ENCODE assay signal across 8 cellular contexts in genomic region chr10:69407621-69408301, GRCh38. TPM values are rescaled to one million over a fixed set of nuclear protein-coding genes. Genes with fewer than 3 reads are reported as not detected.
DNase-seq lines count a peak whose midpoint lies in the region; ATAC-seq and TF ChIP-seq lines count a peak whose summit lies in the region.

No MANE protein-coding gene starts in this region.

- CTCF ChIA-PET in PC-3 (lab: Charles Lee): interaction anchor here (0.6 to 2.2 kb wide), 29 partner anchors 10 to 971 kb away, joined by 3 to 18 read pairs (median 4); no protein-coding TSS in a partner anchor

- H3K36me3 ChIP-seq in PC-3 (ENCODE audit: low read depth, low read length): peaks cover 11% of the 10 kb centered on the region
- no peaks in the 10 kb centered on the region for H3K36me3 ChIP-seq in colonic mucosa
- H3K36me3 ChIP-seq in neural progenitor cell: no peaks in the 10 kb centered on the region

- H3K9me2 ChIP-seq in PC-3 (replicated peaks; ENCODE audit: low read length): no peaks in the 10 kb centered on the region

- H3K27ac ChIP-seq in PC-3 (ENCODE audit: low read length): no peak overlapping the region
- peak overlapping the region; percentile 71 for H3K27ac ChIP-seq in colonic mucosa
- H3K27ac ChIP-seq in neural progenitor cell: no peak overlapping the region

- peaks cover 15% of the 10 kb centered on the region for H3K27me3 Mint-ChIP-seq in neural progenitor cell (ENCODE audit: insufficient read depth, low read depth)

- no TSS peak for BruUV-seq in PC-3 (replicated peaks; lab: Mats Ljungman, UMichigan)

- H4K20me1 ChIP-seq in PC-3 (ENCODE audit: low read length): no peaks in the 10 kb centered on the region
- no peaks in the 10 kb centered on the region for H4K20me1 ChIP-seq in neural progenitor cell (ENCODE audit: low read depth)

- H3K9ac ChIP-seq in PC-3 (ENCODE audit: low read length) (peak overlapping the region; percentile 44; the same call in 1 of the 2 replicates), colonic mucosa (ENCODE audit: low read depth in 2 of 2, low read length in 2 of 2) (peak overlapping the region in 1 of 2 donors; percentile 8), neural progenitor cell (no peak overlapping the region)

- TF ChIP-seq CTCF in PC-3 (conservative IDR thresholded peaks at IDR 0.05; ENCODE audit: low read depth, low read length) (peak; percentile 93), colonic mucosa (IDR thresholded peaks at IDR 0.05) (peak; percentile 19), neural progenitor cell (IDR thresholded peaks at IDR 0.05) (peak; percentile 54)

- no peaks in the 10 kb centered on the region for H3K9me3 ChIP-seq in PC-3 (ENCODE audit: low read length)
- H3K9me3 ChIP-seq in colonic mucosa: no peaks in the 10 kb centered on the region
- no peaks in the 10 kb centered on the region for H3K9me3 ChIP-seq in neural progenitor cell (ENCODE audit: low read depth)

- H3K4me2 ChIP-seq in PC-3 (ENCODE audit: low read length) (peak overlapping the region; percentile 73), neural progenitor cell (no peak overlapping the region)

- H3K4me1 Mint-ChIP-seq in neural progenitor cell: peaks cover 24% of the 10 kb centered on the region

- H3F3A ChIP-seq in PC-3 (ENCODE audit: low read length, unreplicated experiment) (no peaks in the 10 kb centered on the region), neural progenitor cell (ENCODE audit: low read depth) (peaks cover 6% of the 10 kb centered on the region)

- peak; percentile 17 for DNase-seq in activated naive CD4-positive, alpha-beta T cell treated with Interleukin-2 at 50 U/mL for 16 hours
- DNase-seq in activated naive CD4-positive, alpha-beta T cell treated with anti-CD3 and anti-CD28 coated beads, Interleukin-2, amount 50 U/mL, for 72 hours (ENCODE audit: low spot score in 2 of 2): no peak
- DNase-seq in PC-3 (peak; percentile 65), colonic mucosa (no peak), neural progenitor cell (ENCODE audit: low spot score) (peak; percentile 57), T-helper 9 cell (no peak), posterior vena cava (ENCODE audit: low spot score) (no peak)

- peak overlapping the region; percentile 15 for H3K4me3 Mint-ChIP-seq in neural progenitor cell

- H3K27me3 ChIP-seq in PC-3 (ENCODE audit: low read length) (no peaks in the 10 kb centered on the region), colonic mucosa (no peaks in the 10 kb centered on the region), neural progenitor cell (peaks cover 9% of the 10 kb centered on the region)

- peaks cover 30% of the 10 kb centered on the region for H3K4me1 ChIP-seq in PC-3 (ENCODE audit: insufficient read depth, low read length)
- no peaks in the 10 kb centered on the region for H3K4me1 ChIP-seq in colonic mucosa
- H3K4me1 ChIP-seq in neural progenitor cell: peaks cover 7% of the 10 kb centered on the region

- H2AFZ ChIP-seq in PC-3 (ENCODE audit: low read length): peak overlapping the region; percentile 77
- no peak overlapping the region for H2AFZ ChIP-seq in neural progenitor cell (replicated peaks)

- no peak for ATAC-seq in activated naive CD4-positive, alpha-beta T cell treated with anti-CD3 and anti-CD28 coated beads, Interleukin-2, amount 50 U/mL, for 72 hours
- ATAC-seq in PC-3 (peak; percentile 15; the same call in 1 of the 2 replicates), HG03378 (IDR thresholded peaks at IDR 0.05; ENCODE audit: unreplicated experiment) (no peak)

- H3K79me2 ChIP-seq in PC-3 (ENCODE audit: low read length) (no peaks in the 10 kb centered on the region), neural progenitor cell (ENCODE audit: low read depth) (no peaks in the 10 kb centered on the region)

- H3K36me3 Mint-ChIP-seq in activated naive CD4-positive, alpha-beta T cell treated with anti-CD3 and anti-CD28 coated beads, Interleukin-2, amount 50 U/mL, for 72 hours: no peaks in the 10 kb centered on the region
- peaks cover 1% of the 10 kb centered on the region for H3K36me3 Mint-ChIP-seq in neural progenitor cell

- peak overlapping the region in 1 of 2 donors; percentile 81 for H3K27ac Mint-ChIP-seq in activated naive CD4-positive, alpha-beta T cell treated with anti-CD3 and anti-CD28 coated beads, Interleukin-2, amount 50 U/mL, for 72 hours
- H3K27ac Mint-ChIP-seq in neural progenitor cell: no peak overlapping the region

- H3K4me3 ChIP-seq in PC-3 (ENCODE audit: low read length): no peak overlapping the region; the same call in 1 of the 2 replicates
- no peak overlapping the region for H3K4me3 ChIP-seq in colonic mucosa
- no peak overlapping the region for H3K4me3 ChIP-seq in neural progenitor cell

- POLR2A ChIA-PET in PC-3 (lab: Charles Lee; ENCODE audit: unreplicated experiment): interaction anchor here (0.5 to 0.6 kb wide), 4 partner anchors 42 to 1076 kb away, joined by 3 to 8 read pairs (median 6); partner anchors contain the start of gene HNRNPH3

- H3K9me3 Mint-ChIP-seq in activated naive CD4-positive, alpha-beta T cell treated with anti-CD3 and anti-CD28 coated beads, Interleukin-2, amount 50 U/mL, for 72 hours: no peaks in the 10 kb centered on the region
- no peaks in the 10 kb centered on the region for H3K9me3 Mint-ChIP-seq in neural progenitor cell

- intact Hi-C loops in PC-3 (cut with micrococcal nuclease) (loop anchor here (1.0 to 5.0 kb wide), 4 partner anchors 39 to 232 kb away; no protein-coding TSS in a partner anchor), colonic mucosa (cut with DNase I) (loop anchor here (5.0 kb wide), 2 partner anchors 100 to 230 kb away; no protein-coding TSS in a partner anchor), posterior vena cava (cut with DNase I) (no loop called here)

RNA-seq across cellular contexts. Expression of gene TACR2, which starts 9.0 kb away (rescaled TPM):
- under 1 TPM in 1 of 2 donors, not detected in 1; 0.16 TPM for total RNA-seq in activated naive CD4-positive, alpha-beta T cell treated with anti-CD3 and anti-CD28 coated beads, Interleukin-2, amount 50 U/mL, for 72 hours
- total RNA-seq in PC-3 (2014; rRNA removed) (0.40 TPM in 1 of 2 replicates, not detected in the other), colonic mucosa (10 to 100 TPM in 1 of 2 donors, under 1 TPM in 1; 0.22 to 18.8 TPM), neural progenitor cell (ENCODE audit: low replicate concordance) (not detected in 2 replicates), posterior vena cava (1 to 10 TPM in 1 of 2 donors, under 1 TPM in 1; 0.71 to 3.0 TPM)

RNA-seq across cellular contexts. Expression of gene TSPAN15, which starts 43.5 kb away (rescaled TPM):
- total RNA-seq in activated naive CD4-positive, alpha-beta T cell treated with anti-CD3 and anti-CD28 coated beads, Interleukin-2, amount 50 U/mL, for 72 hours: 1 to 10 TPM; 1.3 to 1.9 TPM
- total RNA-seq in PC-3 (2014; rRNA removed) (186 and 212 TPM in 2 replicates), colonic mucosa (100 to 1,000 TPM; 129 TPM), neural progenitor cell (ENCODE audit: low replicate concordance) (6.8 and 8.7 TPM in 2 replicates), posterior vena cava (10 to 100 TPM; 44.6 to 45.6 TPM)

Comparison
In these comparisons a context has a peak if more than half of its experiments do, and no peak if none do; other contexts are left out.
1. DNase-seq: peak in activated naive CD4-positive, alpha-beta T cell treated with Interleukin-2 at 50 U/mL for 16 hours (single experiment), PC-3 (single experiment) and neural progenitor cell (single experiment); none in activated naive CD4-positive, alpha-beta T cell treated with anti-CD3 and anti-CD28 coated beads, Interleukin-2, amount 50 U/mL, for 72 hours (0 of 2), colonic mucosa (single experiment), T-helper 9 cell (single experiment) and posterior vena cava (single experiment).
2. CTCF ChIP-seq: peak in every context shown above with its lines; median percentile 93 in PC-3; 54 in neural progenitor cell; 19 in colonic mucosa.
3. intact Hi-C loops: an anchor here in PC-3 (1.0 to 5.0 kb wide) and colonic mucosa (5.0 kb wide); none called in posterior vena cava.